1 cellular context compared by ENCODE assay signal in the genomic region with DNA sequence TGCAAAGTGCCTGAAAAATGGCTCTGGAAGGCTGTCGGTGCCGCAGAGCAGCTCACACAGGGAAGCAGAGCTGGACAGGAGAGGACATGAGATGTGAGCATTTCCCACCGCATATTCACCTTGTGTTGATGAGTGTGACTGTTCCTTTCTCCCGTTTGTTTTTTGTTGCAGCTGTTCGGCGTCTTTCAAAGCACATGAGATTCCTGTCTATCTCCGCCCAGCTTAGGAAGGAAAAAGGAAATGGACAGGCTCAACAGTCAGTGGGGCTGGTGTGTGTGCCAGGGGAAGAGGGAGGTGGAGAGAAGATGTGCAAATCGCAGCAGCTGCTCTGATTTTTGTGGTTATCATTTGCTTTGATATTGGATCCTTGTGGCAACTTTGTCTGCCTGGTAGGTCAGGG.
TF ChIP-seq lines count a peak whose summit lies in the region.

No MANE protein-coding gene starts in this region.

TF ChIP-seq in GM23338, 12 proteins besides CTCF, POLR2A, EP300 and RAD21 (continued from another document):
- TF ChIP-seq, protein P1, sequence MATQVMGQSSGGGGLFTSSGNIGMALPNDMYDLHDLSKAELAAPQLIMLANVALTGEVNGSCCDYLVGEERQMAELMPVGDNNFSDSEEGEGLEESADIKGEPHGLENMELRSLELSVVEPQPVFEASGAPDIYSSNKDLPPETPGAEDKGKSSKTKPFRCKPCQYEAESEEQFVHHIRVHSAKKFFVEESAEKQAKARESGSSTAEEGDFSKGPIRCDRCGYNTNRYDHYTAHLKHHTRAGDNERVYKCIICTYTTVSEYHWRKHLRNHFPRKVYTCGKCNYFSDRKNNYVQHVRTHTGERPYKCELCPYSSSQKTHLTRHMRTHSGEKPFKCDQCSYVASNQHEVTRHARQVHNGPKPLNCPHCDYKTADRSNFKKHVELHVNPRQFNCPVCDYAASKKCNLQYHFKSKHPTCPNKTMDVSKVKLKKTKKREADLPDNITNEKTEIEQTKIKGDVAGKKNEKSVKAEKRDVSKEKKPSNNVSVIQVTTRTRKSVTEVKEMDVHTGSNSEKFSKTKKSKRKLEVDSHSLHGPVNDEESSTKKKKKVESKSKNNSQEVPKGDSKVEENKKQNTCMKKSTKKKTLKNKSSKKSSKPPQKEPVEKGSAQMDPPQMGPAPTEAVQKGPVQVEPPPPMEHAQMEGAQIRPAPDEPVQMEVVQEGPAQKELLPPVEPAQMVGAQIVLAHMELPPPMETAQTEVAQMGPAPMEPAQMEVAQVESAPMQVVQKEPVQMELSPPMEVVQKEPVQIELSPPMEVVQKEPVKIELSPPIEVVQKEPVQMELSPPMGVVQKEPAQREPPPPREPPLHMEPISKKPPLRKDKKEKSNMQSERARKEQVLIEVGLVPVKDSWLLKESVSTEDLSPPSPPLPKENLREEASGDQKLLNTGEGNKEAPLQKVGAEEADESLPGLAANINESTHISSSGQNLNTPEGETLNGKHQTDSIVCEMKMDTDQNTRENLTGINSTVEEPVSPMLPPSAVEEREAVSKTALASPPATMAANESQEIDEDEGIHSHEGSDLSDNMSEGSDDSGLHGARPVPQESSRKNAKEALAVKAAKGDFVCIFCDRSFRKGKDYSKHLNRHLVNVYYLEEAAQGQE (IDR thresholded peaks at IDR 0.05; ENCODE audit: unreplicated experiment): no peak
- TF ChIP-seq NANOG (IDR thresholded peaks at IDR 0.05; ENCODE audit: borderline replicate concordance) (no peak), CREB1 (CRISPR knock-in tag; IDR thresholded peaks at IDR 0.05; ENCODE audit: low read depth) (no peak), ZNF114 (CRISPR knock-in tag; IDR thresholded peaks at IDR 0.05) (no peak), POLR2AphosphoS5 (IDR thresholded peaks at IDR 0.05; ENCODE audit: low read depth) (no peak), EZH2phosphoT487 (IDR thresholded peaks at IDR 0.05; ENCODE audit: unreplicated experiment) (no peak), JUNB (IDR thresholded peaks at IDR 0.05; ENCODE audit: unreplicated experiment) (no peak), STAT1 (IDR thresholded peaks at IDR 0.05; ENCODE audit: unreplicated experiment) (no peak)
- TF ChIP-seq, protein P2, sequence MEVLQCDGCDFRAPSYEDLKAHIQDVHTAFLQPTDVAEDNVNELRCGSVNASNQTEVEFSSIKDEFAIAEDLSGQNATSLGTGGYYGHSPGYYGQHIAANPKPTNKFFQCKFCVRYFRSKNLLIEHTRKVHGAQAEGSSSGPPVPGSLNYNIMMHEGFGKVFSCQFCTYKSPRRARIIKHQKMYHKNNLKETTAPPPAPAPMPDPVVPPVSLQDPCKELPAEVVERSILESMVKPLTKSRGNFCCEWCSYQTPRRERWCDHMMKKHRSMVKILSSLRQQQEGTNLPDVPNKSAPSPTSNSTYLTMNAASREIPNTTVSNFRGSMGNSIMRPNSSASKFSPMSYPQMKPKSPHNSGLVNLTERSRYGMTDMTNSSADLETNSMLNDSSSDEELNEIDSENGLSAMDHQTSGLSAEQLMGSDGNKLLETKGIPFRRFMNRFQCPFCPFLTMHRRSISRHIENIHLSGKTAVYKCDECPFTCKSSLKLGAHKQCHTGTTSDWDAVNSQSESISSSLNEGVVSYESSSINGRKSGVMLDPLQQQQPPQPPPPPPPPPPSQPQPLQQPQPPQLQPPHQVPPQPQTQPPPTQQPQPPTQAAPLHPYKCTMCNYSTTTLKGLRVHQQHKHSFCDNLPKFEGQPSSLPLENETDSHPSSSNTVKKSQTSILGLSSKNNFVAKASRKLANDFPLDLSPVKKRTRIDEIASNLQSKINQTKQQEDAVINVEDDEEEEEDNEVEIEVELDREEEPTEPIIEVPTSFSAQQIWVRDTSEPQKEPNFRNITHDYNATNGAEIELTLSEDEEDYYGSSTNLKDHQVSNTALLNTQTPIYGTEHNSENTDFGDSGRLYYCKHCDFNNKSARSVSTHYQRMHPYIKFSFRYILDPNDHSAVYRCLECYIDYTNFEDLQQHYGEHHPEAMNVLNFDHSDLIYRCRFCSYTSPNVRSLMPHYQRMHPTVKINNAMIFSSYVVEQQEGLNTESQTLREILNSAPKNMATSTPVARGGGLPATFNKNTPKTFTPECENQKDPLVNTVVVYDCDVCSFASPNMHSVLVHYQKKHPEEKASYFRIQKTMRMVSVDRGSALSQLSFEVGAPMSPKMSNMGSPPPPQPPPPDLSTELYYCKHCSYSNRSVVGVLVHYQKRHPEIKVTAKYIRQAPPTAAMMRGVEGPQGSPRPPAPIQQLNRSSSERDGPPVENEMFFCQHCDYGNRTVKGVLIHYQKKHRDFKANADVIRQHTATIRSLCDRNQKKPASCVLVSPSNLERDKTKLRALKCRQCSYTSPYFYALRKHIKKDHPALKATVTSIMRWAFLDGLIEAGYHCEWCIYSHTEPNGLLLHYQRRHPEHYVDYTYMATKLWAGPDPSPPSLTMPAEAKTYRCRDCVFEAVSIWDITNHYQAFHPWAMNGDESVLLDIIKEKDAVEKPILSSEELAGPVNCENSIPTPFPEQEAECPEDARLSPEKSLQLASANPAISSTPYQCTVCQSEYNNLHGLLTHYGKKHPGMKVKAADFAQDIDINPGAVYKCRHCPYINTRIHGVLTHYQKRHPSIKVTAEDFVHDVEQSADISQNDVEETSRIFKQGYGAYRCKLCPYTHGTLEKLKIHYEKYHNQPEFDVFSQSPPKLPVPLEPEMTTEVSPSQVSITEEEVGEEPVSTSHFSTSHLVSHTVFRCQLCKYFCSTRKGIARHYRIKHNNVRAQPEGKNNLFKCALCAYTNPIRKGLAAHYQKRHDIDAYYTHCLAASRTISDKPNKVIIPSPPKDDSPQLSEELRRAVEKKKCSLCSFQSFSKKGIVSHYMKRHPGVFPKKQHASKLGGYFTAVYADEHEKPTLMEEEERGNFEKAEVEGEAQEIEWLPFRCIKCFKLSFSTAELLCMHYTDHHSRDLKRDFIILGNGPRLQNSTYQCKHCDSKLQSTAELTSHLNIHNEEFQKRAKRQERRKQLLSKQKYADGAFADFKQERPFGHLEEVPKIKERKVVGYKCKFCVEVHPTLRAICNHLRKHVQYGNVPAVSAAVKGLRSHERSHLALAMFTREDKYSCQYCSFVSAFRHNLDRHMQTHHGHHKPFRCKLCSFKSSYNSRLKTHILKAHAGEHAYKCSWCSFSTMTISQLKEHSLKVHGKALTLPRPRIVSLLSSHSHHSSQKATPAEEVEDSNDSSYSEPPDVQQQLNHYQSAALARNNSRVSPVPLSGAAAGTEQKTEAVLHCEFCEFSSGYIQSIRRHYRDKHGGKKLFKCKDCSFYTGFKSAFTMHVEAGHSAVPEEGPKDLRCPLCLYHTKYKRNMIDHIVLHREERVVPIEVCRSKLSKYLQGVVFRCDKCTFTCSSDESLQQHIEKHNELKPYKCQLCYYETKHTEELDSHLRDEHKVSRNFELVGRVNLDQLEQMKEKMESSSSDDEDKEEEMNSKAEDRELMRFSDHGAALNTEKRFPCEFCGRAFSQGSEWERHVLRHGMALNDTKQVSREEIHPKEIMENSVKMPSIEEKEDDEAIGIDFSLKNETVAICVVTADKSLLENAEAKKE (CRISPR knock-in tag; IDR thresholded peaks at IDR 0.05): no peak
- TF ChIP-seq, protein P3, sequence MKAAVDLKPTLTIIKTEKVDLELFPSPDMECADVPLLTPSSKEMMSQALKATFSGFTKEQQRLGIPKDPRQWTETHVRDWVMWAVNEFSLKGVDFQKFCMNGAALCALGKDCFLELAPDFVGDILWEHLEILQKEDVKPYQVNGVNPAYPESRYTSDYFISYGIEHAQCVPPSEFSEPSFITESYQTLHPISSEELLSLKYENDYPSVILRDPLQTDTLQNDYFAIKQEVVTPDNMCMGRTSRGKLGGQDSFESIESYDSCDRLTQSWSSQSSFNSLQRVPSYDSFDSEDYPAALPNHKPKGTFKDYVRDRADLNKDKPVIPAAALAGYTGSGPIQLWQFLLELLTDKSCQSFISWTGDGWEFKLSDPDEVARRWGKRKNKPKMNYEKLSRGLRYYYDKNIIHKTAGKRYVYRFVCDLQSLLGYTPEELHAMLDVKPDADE (IDR thresholded peaks at IDR 0.05): no peak
